Comparison of ENCODE assay signal across 8 cellular contexts in genomic region chr9:89317282-89317681, GRCh38. TPM values are rescaled to one million over a fixed set of nuclear protein-coding genes. Genes with fewer than 3 reads are reported as not detected.
DNase-seq lines count a peak whose midpoint lies in the region; ATAC-seq, FAIRE-seq and TF ChIP-seq lines count a peak whose summit lies in the region.

No MANE protein-coding gene starts in this region.

- no peak for ATAC-seq in stimulated activated naive CD8-positive, alpha-beta T cell treated with anti-CD3 and anti-CD28 coated beads, Interleukin-15, Interleukin-2, amounts not matched to agents 100 U/mL and 50 U/mL, for 24 hours
- ATAC-seq in T-helper 17 cell (no peak), HG02938 (IDR thresholded peaks at IDR 0.05; ENCODE audit: unreplicated experiment) (no peak)

- H3K27me3 Mint-ChIP-seq in stimulated activated naive CD8-positive, alpha-beta T cell treated with anti-CD3 and anti-CD28 coated beads, Interleukin-15, Interleukin-2, amounts not matched to agents 100 ng/mL and 50 ng/mL, for 24 hours, result no peaks in the 10 kb centered on the region
- H3K27me3 Mint-ChIP-seq in T-helper 17 cell, result no peaks in the 10 kb centered on the region

- H3K36me3 Mint-ChIP-seq in stimulated activated naive CD8-positive, alpha-beta T cell treated with anti-CD3 and anti-CD28 coated beads, Interleukin-15, Interleukin-2, amounts not matched to agents 100 ng/mL and 50 ng/mL, for 24 hours (ENCODE audit: low read depth), result peaks cover 89% of the 10 kb centered on the region
- H3K36me3 Mint-ChIP-seq in T-helper 17 cell (ENCODE audit: low read depth), result no peaks in the 10 kb centered on the region

- peak overlapping the region; percentile 92 for H3K4me3 Mint-ChIP-seq in stimulated activated naive CD8-positive, alpha-beta T cell treated with anti-CD3 and anti-CD28 coated beads, Interleukin-15, Interleukin-2, amounts not matched to agents 100 ng/mL and 50 ng/mL, for 24 hours
- peak overlapping the region; percentile 88 for H3K4me3 Mint-ChIP-seq in T-helper 17 cell

- H3K9me1 ChIP-seq in keratinocyte (ENCODE audit: control insufficient read depth, extremely low read depth, insufficient read depth, low read length), result no peaks in the 10 kb centered on the region

- no peak overlapping the region for H2AFZ ChIP-seq in keratinocyte (ENCODE audit: control insufficient read depth, low read length)

- dilution Hi-C loops in keratinocyte (cut with MboI; ENCODE audit: extremely low pct_ligation_motif_present, low sequenced_read_pairs), result no loop called here

- H3K9me3 ChIP-seq in T-helper 17 cell (ENCODE audit: control insufficient read depth, low read length, poor library complexity, severe bottlenecking), result no peaks in the 10 kb centered on the region
- no peaks in the 10 kb centered on the region for H3K9me3 ChIP-seq in keratinocyte (ENCODE audit: control insufficient read depth, low read depth, low read length)
- no peaks in the 10 kb centered on the region for H3K9me3 ChIP-seq in vagina
- H3K9me3 ChIP-seq in ovary, result no peaks in the 10 kb centered on the region

- H3K4me3 ChIP-seq in keratinocyte (ENCODE audit: control insufficient read depth in 2 of 3, extremely low read depth in 1 of 3, insufficient read depth in 2 of 3, low read depth in 1 of 3, low read length in 3 of 3) (peak overlapping the region in 1 of 3 experiments; percentile 90), vagina (no peak overlapping the region), ovary (no peak overlapping the region)

- H3K36me3 ChIP-seq in keratinocyte (ENCODE audit: control insufficient read depth in 2 of 2, extremely low read depth in 1 of 2, insufficient read depth in 2 of 2, low read length in 2 of 2) (peaks cover 0 to 18% of the 10 kb centered on the region in 2 experiments), vagina (peaks cover 0 to 4% of the 10 kb centered on the region in 2 donors), ovary (no peaks in the 10 kb centered on the region)

- peaks cover 97% of the 10 kb centered on the region for H3K4me1 Mint-ChIP-seq in stimulated activated naive CD8-positive, alpha-beta T cell treated with anti-CD3 and anti-CD28 coated beads, Interleukin-15, Interleukin-2, amounts not matched to agents 100 ng/mL and 50 ng/mL, for 24 hours (ENCODE audit: low read depth)
- peaks cover 25% of the 10 kb centered on the region for H3K4me1 Mint-ChIP-seq in T-helper 17 cell

- no peaks in the 10 kb centered on the region for H3K9me3 Mint-ChIP-seq in stimulated activated naive CD8-positive, alpha-beta T cell treated with anti-CD3 and anti-CD28 coated beads, Interleukin-15, Interleukin-2, amounts not matched to agents 100 ng/mL and 50 ng/mL, for 24 hours

- no peak for DNase-seq in stimulated activated naive CD8-positive, alpha-beta T cell treated with anti-CD3 and anti-CD28 coated beads, Interleukin-15, Interleukin-2, amounts not matched to agents 100 U/mL and 50 U/mL, for 24 hours
- DNase-seq in T-helper 17 cell, result no peak
- DNase-seq in keratinocyte (ENCODE audit: low read depth, low spot score), result no peak
- DNase-seq in vagina (ENCODE audit: extremely low spot score in 2 of 2), result no peak
- DNase-seq in ovary, result no peak
- DNase-seq in GM10266 (ENCODE audit: extremely low spot score), result no peak

- TF ChIP-seq CTCF in keratinocyte (optimal IDR thresholded peaks at IDR 0.05 in 1 of 3, IDR thresholded peaks at IDR 0.05 in 1 of 3, conservative IDR thresholded peaks at IDR 0.05 in 1 of 3; ENCODE audit: extremely low read depth in 1 of 3, insufficient read depth in 2 of 3, low read length in 3 of 3), result no peak
- no peak for TF ChIP-seq CTCF in vagina (IDR thresholded peaks at IDR 0.05)
- no peak for TF ChIP-seq CTCF in ovary (IDR thresholded peaks at IDR 0.05)
- no peak for TF ChIP-seq CTCF in GM10266 (IDR thresholded peaks at IDR 0.05; ENCODE audit: control insufficient read depth, insufficient read depth, low read depth, missing control alignments)

- no peaks in the 10 kb centered on the region for H3K27me3 ChIP-seq in keratinocyte (ENCODE audit: control insufficient read depth, extremely low read depth, insufficient read depth, low read length)
- no peaks in the 10 kb centered on the region for H3K27me3 ChIP-seq in vagina
- no peaks in the 10 kb centered on the region for H3K27me3 ChIP-seq in ovary

- TF ChIP-seq EP300 in ovary (IDR thresholded peaks at IDR 0.05), result no peak

- H3K9ac ChIP-seq in keratinocyte (ENCODE audit: control insufficient read depth, extremely low read depth, insufficient read depth, low read length), result peak overlapping the region; percentile 96

- no peak for FAIRE-seq in keratinocyte (lab: Jason Lieb, UNC)

- 85 to 87% (median 85%) methylated on average over 4 of the region's 4 CpGs for WGBS in ovary, 3 donors

- H3K27ac ChIP-seq in keratinocyte (ENCODE audit: control insufficient read depth, insufficient read depth, low read length) (peak overlapping the region; percentile 97), vagina (peak overlapping the region; percentile 98), ovary (no peak overlapping the region)

- H4K20me1 ChIP-seq in keratinocyte (ENCODE audit: control insufficient read depth, extremely low read depth, insufficient read depth, low read length), result peaks cover 3% of the 10 kb centered on the region

- peak overlapping the region; percentile 99 for H3K4me2 ChIP-seq in keratinocyte (ENCODE audit: control insufficient read depth, extremely low read depth, insufficient read depth, low read depth, low read length)

- H3K27ac Mint-ChIP-seq in stimulated activated naive CD8-positive, alpha-beta T cell treated with anti-CD3 and anti-CD28 coated beads, Interleukin-15, Interleukin-2, amounts not matched to agents 100 ng/mL and 50 ng/mL, for 24 hours, result peak overlapping the region; percentile 92
- peak overlapping the region; percentile 96 for H3K27ac Mint-ChIP-seq in T-helper 17 cell

- H3K4me1 ChIP-seq in keratinocyte (ENCODE audit: control insufficient read depth, extremely low read depth, insufficient read depth, low read length), result peaks cover 39% of the 10 kb centered on the region
- peaks cover 35% of the 10 kb centered on the region for H3K4me1 ChIP-seq in vagina
- peaks cover 6% of the 10 kb centered on the region for H3K4me1 ChIP-seq in ovary (ENCODE audit: insufficient read depth)

- peaks cover 72% of the 10 kb centered on the region for H3K79me2 ChIP-seq in keratinocyte (ENCODE audit: control insufficient read depth, insufficient read depth, low read length)

- intact Hi-C loops in vagina (cut with DNase I), result no loop called here
- intact Hi-C loops in ovary (cut with DNase I), result loop anchor here in 2 of 4 donors (10.0 kb wide), 2 partner anchors 788 to 932 kb away; partner anchors contain the start of gene SPIN1 (in 1 of the 2)

- TF ChIP-seq POLR2A in vagina (IDR thresholded peaks at IDR 0.05) (no peak), ovary (IDR thresholded peaks at IDR 0.05) (no peak)

RNA-seq across cellular contexts. Expression of gene SECISBP2, which starts 1.0 kb away (rescaled TPM):
- total RNA-seq in T-helper 17 cell (100 to 1,000 TPM; 106 to 115 TPM), vagina (51.1 TPM), ovary (10 to 100 TPM; 42.8 to 87.6 (median 57.7) TPM)
- polyA plus RNA-seq in keratinocyte (18.3 to 24.3 TPM (median 20.1 TPM) in 3 replicates), ovary (10 to 100 TPM; 31.2 to 36.3 TPM)
- polyA plus RNA-seq in keratinocyte (2011; ENCODE audit: low read depth), result 4.9 TPM
- polyA plus RNA-seq in keratinocyte (2011; cell fraction: cytosol; rRNA removed), result 11.6 and 20.6 TPM in 2 replicates
- 44.7 and 46.9 TPM in 2 replicates for polyA plus RNA-seq in keratinocyte (2011; cell fraction: nucleus; rRNA removed)
- polyA plus RNA-seq in keratinocyte (2012; ENCODE audit: low replicate concordance), result 13.2 and 14.2 TPM in 2 replicates
- 6.2 to 20.4 TPM (median 14.9 TPM) in 3 replicates for polyA minus RNA-seq in keratinocyte
- polyA minus RNA-seq in keratinocyte (2011; cell fraction: cytosol; rRNA and poly(A)+ RNA removed), result 7.7 TPM
- 19.1 and 33.5 TPM in 2 replicates for polyA minus RNA-seq in keratinocyte (2011; cell fraction: nucleus; rRNA and poly(A)+ RNA removed)

RNA-seq across cellular contexts. Expression of gene CKS2, which starts 6.3 kb away (rescaled TPM):
- total RNA-seq in T-helper 17 cell (10 to 100 TPM; 11.9 to 18.1 TPM), vagina (14.7 TPM), ovary (10 to 100 TPM in 1 of 7 donors, 1 to 10 TPM in 6; 2.9 to 13.7 (median 7.5) TPM)
- polyA plus RNA-seq in keratinocyte (130 to 291 TPM (median 224 TPM) in 3 replicates), ovary (10 to 100 TPM; 13.6 to 13.8 TPM)
- 30.2 TPM for polyA plus RNA-seq in keratinocyte (2011; ENCODE audit: low read depth)
- polyA plus RNA-seq in keratinocyte (2011; cell fraction: cytosol; rRNA removed), result 200 and 230 TPM in 2 replicates
- 90.4 and 118 TPM in 2 replicates for polyA plus RNA-seq in keratinocyte (2011; cell fraction: nucleus; rRNA removed)
- polyA plus RNA-seq in keratinocyte (2012; ENCODE audit: low replicate concordance), result 75.7 and 143 TPM in 2 replicates
- 30.3 to 117 TPM (median 88.1 TPM) in 3 replicates for polyA minus RNA-seq in keratinocyte
- polyA minus RNA-seq in keratinocyte (2011; cell fraction: cytosol; rRNA and poly(A)+ RNA removed), result 83.3 TPM
- 9.1 and 12.6 TPM in 2 replicates for polyA minus RNA-seq in keratinocyte (2011; cell fraction: nucleus; rRNA and poly(A)+ RNA removed)

Comparison
In these comparisons a context has a peak if more than half of its experiments do, and no peak if none do; other contexts are left out.
1. H3K27ac ChIP-seq: peak in keratinocyte (single experiment) and vagina (single experiment); none in ovary (0 of 2).